In genomic region chr17:48153711-48154642, GRCh38 we compare ENCODE assay signal across 8 cellular contexts. TPM values are rescaled to one million over a fixed set of nuclear protein-coding genes. Genes with fewer than 3 reads are reported as not detected.
DNase-seq lines count a peak whose midpoint lies in the region; FAIRE-seq and TF ChIP-seq lines count a peak whose summit lies in the region.

No MANE protein-coding gene starts in this region.

- TF ChIP-seq CTCF in D721Med (IDR thresholded peaks at IDR 0.05; ENCODE audit: insufficient read depth, missing control alignments) (peak; percentile 53), epithelial cell of proximal tubule (conservative IDR thresholded peaks at IDR 0.05; ENCODE audit: low read depth, low read length) (peak; percentile 79), spleen (IDR thresholded peaks at IDR 0.05 in 8 of 11, conservative IDR thresholded peaks at IDR 0.05 in 3 of 11) (peak in 7 of 11 experiments; percentile 15 to 53 (median 43)), tibial nerve (IDR thresholded peaks at IDR 0.05) (peak in 2 of 5 experiments; percentile 24 to 26)

- FAIRE-seq in D721Med (lab: Jason Lieb, UNC) (no peak), HTR-8/SVneo (lab: Jason Lieb, UNC) (peak; percentile 83)

- H3K27ac ChIP-seq in spleen = no peak overlapping the region
- H3K27ac ChIP-seq in tibial nerve = no peak overlapping the region

- DNase-seq in D721Med (ENCODE audit: insufficient read length, low spot score) (no peak), HTR-8/SVneo (ENCODE audit: insufficient read length, low spot score) (peak; percentile 64), OCI-M1 (lab: John Stamatoyannopoulos, UW) (peak; percentile 87), epithelial cell of proximal tubule (ENCODE audit: low read depth) (peak; percentile 9), spleen (no peak), tibial nerve (ENCODE audit: low spot score in 2 of 2) (no peak)
- DNase-seq in activated CD4-positive, CD25-positive, alpha-beta regulatory T cell treated with anti-CD3 and anti-CD28 coated beads, Interleukin-2, amount 50 U/mL, for 72 hours = no peak
- DNase-seq in stimulated activated CD4-positive, alpha-beta T cell treated with anti-CD3 and anti-CD28 coated beads, Interleukin-1b, Interleukin-23, amount 100 ng/mL, for 48 hours = no peak

- H3K36me3 ChIP-seq in spleen (peaks cover 0 to 54% (median 0%) of the 10 kb centered on the region in 6 donors), tibial nerve (no peaks in the 10 kb centered on the region)

- no peak for TF ChIP-seq POLR2A in spleen (IDR thresholded peaks at IDR 0.05)
- no peak for TF ChIP-seq POLR2A in tibial nerve (IDR thresholded peaks at IDR 0.05)

- intact Hi-C loops in spleen (cut with DNase I; ENCODE audit: low total_unique reads) = loop anchor here (10.0 kb wide), 1 partner anchor 461 kb away; the partner anchor contains the start of genes HOXB7 and HOXB8

- TF ChIP-seq EP300 in tibial nerve (IDR thresholded peaks at IDR 0.05) = no peak

- H3K9me3 ChIP-seq in spleen (no peaks in the 10 kb centered on the region), tibial nerve (no peaks in the 10 kb centered on the region)

- H3K4me3 ChIP-seq in epithelial cell of proximal tubule (ENCODE audit: low read depth, low read length) (no peak overlapping the region), spleen (no peak overlapping the region), tibial nerve (no peak overlapping the region)

- peaks cover 0 to 40% (median 15%) of the 10 kb centered on the region in 7 donors for H3K27me3 ChIP-seq in spleen (replicated peaks in 1 of 7)
- H3K27me3 ChIP-seq in tibial nerve = peaks cover 0 to 69% of the 10 kb centered on the region in 2 donors

- WGBS in spleen, 5 donors = 48 to 55% (median 52%) methylated on average over 8 of the region's 8 CpGs
- 39 to 45% methylated on average over 8 of the region's 8 CpGs for WGBS in tibial nerve, 2 donors

- H3K4me1 ChIP-seq in spleen (peaks cover 0 to 11% (median 6%) of the 10 kb centered on the region in 6 donors), tibial nerve (no peaks in the 10 kb centered on the region)

RNA-seq across cellular contexts. Expression of gene SNX11, which starts 46.4 kb away (rescaled TPM):
- total RNA-seq in epithelial cell of proximal tubule (11.6 and 18.5 TPM in 2 replicates), spleen (10 to 100 TPM; 31.8 to 45.4 (median 39.2) TPM), tibial nerve (10 to 100 TPM; 10.0 to 17.2 (median 16.2) TPM)
- 10 to 100 TPM; 17.6 to 27.3 (median 26.3) TPM for polyA plus RNA-seq in spleen

RNA-seq across cellular contexts. Expression of gene CBX1, which starts 52.7 kb away (rescaled TPM):
- total RNA-seq in epithelial cell of proximal tubule (99.7 and 105 TPM in 2 replicates), spleen (10 to 100 TPM; 21.6 to 36.2 (median 29.8) TPM), tibial nerve (10 to 100 TPM; 24.0 to 59.0 (median 28.9) TPM)
- 10 to 100 TPM; 19.6 to 29.8 (median 27.4) TPM for polyA plus RNA-seq in spleen

Comparison
In these comparisons a context has a peak if more than half of its experiments do, and no peak if none do; other contexts are left out.
1. DNase-seq: peak in HTR-8/SVneo (single experiment), OCI-M1 (single experiment) and epithelial cell of proximal tubule (single experiment); none in D721Med (single experiment), spleen (single experiment), activated CD4-positive, CD25-positive, alpha-beta regulatory T cell treated with anti-CD3 and anti-CD28 coated beads, Interleukin-2, amount 50 U/mL, for 72 hours (single experiment), tibial nerve (0 of 2) and stimulated activated CD4-positive, alpha-beta T cell treated with anti-CD3 and anti-CD28 coated beads, Interleukin-1b, Interleukin-23, amount 100 ng/mL, for 48 hours (single experiment).